ENCODE assay signal across 2 cellular contexts in the genomic region with DNA sequence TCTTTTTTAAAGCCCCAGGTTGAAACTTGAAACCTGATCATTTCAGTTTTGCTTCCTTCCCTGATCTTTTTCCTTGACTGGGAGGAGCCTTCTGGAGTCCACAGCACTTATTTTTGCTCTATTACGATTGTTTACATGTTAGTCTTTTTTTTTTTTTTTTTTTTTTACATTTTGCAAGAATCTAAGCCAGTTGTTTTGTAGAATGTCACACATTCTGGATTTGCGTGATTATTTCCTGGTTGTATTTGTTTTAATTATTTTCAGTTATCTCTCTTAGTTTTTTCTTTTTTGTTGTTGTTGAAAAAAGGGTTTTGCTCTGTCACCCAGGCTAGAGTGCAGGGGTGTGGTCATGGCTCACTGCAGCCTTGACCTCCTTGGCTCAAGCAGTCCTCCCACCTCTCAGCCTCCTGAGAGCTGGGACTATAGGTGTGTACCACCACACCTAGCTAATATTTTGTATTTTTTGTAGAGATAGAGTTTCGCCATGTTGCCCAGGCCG.
TF ChIP-seq lines count a peak whose summit lies in the region.

No MANE protein-coding gene starts in this region.

TF ChIP-seq in SK-N-SH, 30 proteins besides CTCF, POLR2A, EP300 and RAD21 (continued from another document):
- no peak for TF ChIP-seq TAF1 (IDR thresholded peaks at IDR 0.05; ENCODE audit: borderline replicate concordance, low read depth, low read length)
- TF ChIP-seq RFX5 (IDR thresholded peaks at IDR 0.05; ENCODE audit: low read length): no peak
- no peak for TF ChIP-seq SMC3 (IDR thresholded peaks at IDR 0.05; ENCODE audit: low read depth, low read length)
- TF ChIP-seq, protein P1, sequence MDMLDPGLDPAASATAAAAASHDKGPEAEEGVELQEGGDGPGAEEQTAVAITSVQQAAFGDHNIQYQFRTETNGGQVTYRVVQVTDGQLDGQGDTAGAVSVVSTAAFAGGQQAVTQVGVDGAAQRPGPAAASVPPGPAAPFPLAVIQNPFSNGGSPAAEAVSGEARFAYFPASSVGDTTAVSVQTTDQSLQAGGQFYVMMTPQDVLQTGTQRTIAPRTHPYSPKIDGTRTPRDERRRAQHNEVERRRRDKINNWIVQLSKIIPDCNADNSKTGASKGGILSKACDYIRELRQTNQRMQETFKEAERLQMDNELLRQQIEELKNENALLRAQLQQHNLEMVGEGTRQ (IDR thresholded peaks at IDR 0.05; ENCODE audit: borderline replicate concordance, low read depth, low read length): no peak
- TF ChIP-seq, protein P2, sequence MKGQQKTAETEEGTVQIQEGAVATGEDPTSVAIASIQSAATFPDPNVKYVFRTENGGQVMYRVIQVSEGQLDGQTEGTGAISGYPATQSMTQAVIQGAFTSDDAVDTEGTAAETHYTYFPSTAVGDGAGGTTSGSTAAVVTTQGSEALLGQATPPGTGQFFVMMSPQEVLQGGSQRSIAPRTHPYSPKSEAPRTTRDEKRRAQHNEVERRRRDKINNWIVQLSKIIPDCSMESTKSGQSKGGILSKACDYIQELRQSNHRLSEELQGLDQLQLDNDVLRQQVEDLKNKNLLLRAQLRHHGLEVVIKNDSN (IDR thresholded peaks at IDR 0.05; ENCODE audit: borderline replicate concordance, low read depth): no peak
- no peak for TF ChIP-seq POLR2AphosphoS5 (IDR thresholded peaks at IDR 0.05; ENCODE audit: low read depth, low read length)
- no peak for TF ChIP-seq NRF1 (IDR thresholded peaks at IDR 0.05; ENCODE audit: low read depth, low read length)
- TF ChIP-seq TCF12 (IDR thresholded peaks at IDR 0.05): no peak
- TF ChIP-seq, protein P3, sequence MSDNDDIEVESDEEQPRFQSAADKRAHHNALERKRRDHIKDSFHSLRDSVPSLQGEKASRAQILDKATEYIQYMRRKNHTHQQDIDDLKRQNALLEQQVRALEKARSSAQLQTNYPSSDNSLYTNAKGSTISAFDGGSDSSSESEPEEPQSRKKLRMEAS (IDR thresholded peaks at IDR 0.05; ENCODE audit: low read depth): no peak
- TF ChIP-seq, protein P4, sequence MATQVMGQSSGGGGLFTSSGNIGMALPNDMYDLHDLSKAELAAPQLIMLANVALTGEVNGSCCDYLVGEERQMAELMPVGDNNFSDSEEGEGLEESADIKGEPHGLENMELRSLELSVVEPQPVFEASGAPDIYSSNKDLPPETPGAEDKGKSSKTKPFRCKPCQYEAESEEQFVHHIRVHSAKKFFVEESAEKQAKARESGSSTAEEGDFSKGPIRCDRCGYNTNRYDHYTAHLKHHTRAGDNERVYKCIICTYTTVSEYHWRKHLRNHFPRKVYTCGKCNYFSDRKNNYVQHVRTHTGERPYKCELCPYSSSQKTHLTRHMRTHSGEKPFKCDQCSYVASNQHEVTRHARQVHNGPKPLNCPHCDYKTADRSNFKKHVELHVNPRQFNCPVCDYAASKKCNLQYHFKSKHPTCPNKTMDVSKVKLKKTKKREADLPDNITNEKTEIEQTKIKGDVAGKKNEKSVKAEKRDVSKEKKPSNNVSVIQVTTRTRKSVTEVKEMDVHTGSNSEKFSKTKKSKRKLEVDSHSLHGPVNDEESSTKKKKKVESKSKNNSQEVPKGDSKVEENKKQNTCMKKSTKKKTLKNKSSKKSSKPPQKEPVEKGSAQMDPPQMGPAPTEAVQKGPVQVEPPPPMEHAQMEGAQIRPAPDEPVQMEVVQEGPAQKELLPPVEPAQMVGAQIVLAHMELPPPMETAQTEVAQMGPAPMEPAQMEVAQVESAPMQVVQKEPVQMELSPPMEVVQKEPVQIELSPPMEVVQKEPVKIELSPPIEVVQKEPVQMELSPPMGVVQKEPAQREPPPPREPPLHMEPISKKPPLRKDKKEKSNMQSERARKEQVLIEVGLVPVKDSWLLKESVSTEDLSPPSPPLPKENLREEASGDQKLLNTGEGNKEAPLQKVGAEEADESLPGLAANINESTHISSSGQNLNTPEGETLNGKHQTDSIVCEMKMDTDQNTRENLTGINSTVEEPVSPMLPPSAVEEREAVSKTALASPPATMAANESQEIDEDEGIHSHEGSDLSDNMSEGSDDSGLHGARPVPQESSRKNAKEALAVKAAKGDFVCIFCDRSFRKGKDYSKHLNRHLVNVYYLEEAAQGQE (IDR thresholded peaks at IDR 0.05; ENCODE audit: low read depth, low read length): no peak
- no peak for TF ChIP-seq TEAD4 (IDR thresholded peaks at IDR 0.05; ENCODE audit: borderline replicate concordance, insufficient read depth)

TF ChIP-seq in SK-N-SH treated with all-trans-retinoic acid at 6 μM for 48 hours, 23 proteins besides CTCF, POLR2A, EP300 and RAD21:
- TF ChIP-seq, protein P5, sequence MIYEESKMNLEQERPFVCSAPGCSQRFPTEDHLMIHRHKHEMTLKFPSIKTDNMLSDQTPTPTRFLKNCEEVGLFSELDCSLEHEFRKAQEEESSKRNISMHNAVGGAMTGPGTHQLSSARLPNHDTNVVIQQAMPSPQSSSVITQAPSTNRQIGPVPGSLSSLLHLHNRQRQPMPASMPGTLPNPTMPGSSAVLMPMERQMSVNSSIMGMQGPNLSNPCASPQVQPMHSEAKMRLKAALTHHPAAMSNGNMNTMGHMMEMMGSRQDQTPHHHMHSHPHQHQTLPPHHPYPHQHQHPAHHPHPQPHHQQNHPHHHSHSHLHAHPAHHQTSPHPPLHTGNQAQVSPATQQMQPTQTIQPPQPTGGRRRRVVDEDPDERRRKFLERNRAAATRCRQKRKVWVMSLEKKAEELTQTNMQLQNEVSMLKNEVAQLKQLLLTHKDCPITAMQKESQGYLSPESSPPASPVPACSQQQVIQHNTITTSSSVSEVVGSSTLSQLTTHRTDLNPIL (CRISPR knock-in tag; IDR thresholded peaks at IDR 0.05; ENCODE audit: low read depth): no peak
- no peak for TF ChIP-seq RARB (CRISPR knock-in tag; IDR thresholded peaks at IDR 0.05)
- no peak for TF ChIP-seq GLIS3 (CRISPR knock-in tag; IDR thresholded peaks at IDR 0.05)
- no peak for TF ChIP-seq TOX (CRISPR knock-in tag; IDR thresholded peaks at IDR 0.05; ENCODE audit: borderline replicate concordance)
- no peak for TF ChIP-seq ZNF70 (CRISPR knock-in tag; IDR thresholded peaks at IDR 0.05)
- TF ChIP-seq, protein P6, sequence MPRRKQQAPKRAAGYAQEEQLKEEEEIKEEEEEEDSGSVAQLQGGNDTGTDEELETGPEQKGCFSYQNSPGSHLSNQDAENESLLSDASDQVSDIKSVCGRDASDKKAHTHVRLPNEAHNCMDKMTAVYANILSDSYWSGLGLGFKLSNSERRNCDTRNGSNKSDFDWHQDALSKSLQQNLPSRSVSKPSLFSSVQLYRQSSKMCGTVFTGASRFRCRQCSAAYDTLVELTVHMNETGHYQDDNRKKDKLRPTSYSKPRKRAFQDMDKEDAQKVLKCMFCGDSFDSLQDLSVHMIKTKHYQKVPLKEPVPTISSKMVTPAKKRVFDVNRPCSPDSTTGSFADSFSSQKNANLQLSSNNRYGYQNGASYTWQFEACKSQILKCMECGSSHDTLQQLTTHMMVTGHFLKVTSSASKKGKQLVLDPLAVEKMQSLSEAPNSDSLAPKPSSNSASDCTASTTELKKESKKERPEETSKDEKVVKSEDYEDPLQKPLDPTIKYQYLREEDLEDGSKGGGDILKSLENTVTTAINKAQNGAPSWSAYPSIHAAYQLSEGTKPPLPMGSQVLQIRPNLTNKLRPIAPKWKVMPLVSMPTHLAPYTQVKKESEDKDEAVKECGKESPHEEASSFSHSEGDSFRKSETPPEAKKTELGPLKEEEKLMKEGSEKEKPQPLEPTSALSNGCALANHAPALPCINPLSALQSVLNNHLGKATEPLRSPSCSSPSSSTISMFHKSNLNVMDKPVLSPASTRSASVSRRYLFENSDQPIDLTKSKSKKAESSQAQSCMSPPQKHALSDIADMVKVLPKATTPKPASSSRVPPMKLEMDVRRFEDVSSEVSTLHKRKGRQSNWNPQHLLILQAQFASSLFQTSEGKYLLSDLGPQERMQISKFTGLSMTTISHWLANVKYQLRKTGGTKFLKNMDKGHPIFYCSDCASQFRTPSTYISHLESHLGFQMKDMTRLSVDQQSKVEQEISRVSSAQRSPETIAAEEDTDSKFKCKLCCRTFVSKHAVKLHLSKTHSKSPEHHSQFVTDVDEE (CRISPR knock-in tag; IDR thresholded peaks at IDR 0.05): no peak
- no peak for TF ChIP-seq ZNF565 (CRISPR knock-in tag; conservative IDR thresholded peaks at IDR 0.05; ENCODE audit: low read depth)
- TF ChIP-seq SNAI2 (CRISPR knock-in tag; IDR thresholded peaks at IDR 0.05): no peak
- TF ChIP-seq, protein P7, sequence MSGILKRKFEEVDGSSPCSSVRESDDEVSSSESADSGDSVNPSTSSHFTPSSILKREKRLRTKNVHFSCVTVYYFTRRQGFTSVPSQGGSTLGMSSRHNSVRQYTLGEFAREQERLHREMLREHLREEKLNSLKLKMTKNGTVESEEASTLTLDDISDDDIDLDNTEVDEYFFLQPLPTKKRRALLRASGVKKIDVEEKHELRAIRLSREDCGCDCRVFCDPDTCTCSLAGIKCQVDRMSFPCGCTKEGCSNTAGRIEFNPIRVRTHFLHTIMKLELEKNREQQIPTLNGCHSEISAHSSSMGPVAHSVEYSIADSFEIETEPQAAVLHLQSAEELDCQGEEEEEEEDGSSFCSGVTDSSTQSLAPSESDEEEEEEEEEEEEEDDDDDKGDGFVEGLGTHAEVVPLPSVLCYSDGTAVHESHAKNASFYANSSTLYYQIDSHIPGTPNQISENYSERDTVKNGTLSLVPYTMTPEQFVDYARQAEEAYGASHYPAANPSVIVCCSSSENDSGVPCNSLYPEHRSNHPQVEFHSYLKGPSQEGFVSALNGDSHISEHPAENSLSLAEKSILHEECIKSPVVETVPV (CRISPR knock-in tag; IDR thresholded peaks at IDR 0.05): no peak
- TF ChIP-seq, protein P8, sequence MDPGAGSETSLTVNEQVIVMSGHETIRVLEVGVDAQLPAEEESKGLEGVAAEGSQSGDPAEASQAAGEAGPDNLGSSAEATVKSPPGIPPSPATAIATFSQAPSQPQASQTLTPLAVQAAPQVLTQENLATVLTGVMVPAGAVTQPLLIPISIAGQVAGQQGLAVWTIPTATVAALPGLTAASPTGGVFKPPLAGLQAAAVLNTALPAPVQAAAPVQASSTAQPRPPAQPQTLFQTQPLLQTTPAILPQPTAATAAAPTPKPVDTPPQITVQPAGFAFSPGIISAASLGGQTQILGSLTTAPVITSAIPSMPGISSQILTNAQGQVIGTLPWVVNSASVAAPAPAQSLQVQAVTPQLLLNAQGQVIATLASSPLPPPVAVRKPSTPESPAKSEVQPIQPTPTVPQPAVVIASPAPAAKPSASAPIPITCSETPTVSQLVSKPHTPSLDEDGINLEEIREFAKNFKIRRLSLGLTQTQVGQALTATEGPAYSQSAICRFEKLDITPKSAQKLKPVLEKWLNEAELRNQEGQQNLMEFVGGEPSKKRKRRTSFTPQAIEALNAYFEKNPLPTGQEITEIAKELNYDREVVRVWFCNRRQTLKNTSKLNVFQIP (CRISPR knock-in tag; IDR thresholded peaks at IDR 0.05; ENCODE audit: borderline replicate concordance, low read depth): no peak
- no peak for TF ChIP-seq ESRRG (CRISPR knock-in tag; IDR thresholded peaks at IDR 0.05)
- TF ChIP-seq, protein P9, sequence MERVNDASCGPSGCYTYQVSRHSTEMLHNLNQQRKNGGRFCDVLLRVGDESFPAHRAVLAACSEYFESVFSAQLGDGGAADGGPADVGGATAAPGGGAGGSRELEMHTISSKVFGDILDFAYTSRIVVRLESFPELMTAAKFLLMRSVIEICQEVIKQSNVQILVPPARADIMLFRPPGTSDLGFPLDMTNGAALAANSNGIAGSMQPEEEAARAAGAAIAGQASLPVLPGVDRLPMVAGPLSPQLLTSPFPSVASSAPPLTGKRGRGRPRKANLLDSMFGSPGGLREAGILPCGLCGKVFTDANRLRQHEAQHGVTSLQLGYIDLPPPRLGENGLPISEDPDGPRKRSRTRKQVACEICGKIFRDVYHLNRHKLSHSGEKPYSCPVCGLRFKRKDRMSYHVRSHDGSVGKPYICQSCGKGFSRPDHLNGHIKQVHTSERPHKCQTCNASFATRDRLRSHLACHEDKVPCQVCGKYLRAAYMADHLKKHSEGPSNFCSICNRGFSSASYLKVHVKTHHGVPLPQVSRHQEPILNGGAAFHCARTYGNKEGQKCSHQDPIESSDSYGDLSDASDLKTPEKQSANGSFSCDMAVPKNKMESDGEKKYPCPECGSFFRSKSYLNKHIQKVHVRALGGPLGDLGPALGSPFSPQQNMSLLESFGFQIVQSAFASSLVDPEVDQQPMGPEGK (CRISPR knock-in tag; IDR thresholded peaks at IDR 0.05; ENCODE audit: borderline replicate concordance): no peak
- no peak for TF ChIP-seq TCF4 (CRISPR knock-in tag; IDR thresholded peaks at IDR 0.05; ENCODE audit: borderline replicate concordance)
- no peak for TF ChIP-seq ZNF8 (CRISPR knock-in tag; IDR thresholded peaks at IDR 0.05)
TF ChIP-seq in SK-N-SH treated with all-trans-retinoic acid at 6 μM for 48 hours: peak in this region for 0.
